In the genomic region with DNA sequence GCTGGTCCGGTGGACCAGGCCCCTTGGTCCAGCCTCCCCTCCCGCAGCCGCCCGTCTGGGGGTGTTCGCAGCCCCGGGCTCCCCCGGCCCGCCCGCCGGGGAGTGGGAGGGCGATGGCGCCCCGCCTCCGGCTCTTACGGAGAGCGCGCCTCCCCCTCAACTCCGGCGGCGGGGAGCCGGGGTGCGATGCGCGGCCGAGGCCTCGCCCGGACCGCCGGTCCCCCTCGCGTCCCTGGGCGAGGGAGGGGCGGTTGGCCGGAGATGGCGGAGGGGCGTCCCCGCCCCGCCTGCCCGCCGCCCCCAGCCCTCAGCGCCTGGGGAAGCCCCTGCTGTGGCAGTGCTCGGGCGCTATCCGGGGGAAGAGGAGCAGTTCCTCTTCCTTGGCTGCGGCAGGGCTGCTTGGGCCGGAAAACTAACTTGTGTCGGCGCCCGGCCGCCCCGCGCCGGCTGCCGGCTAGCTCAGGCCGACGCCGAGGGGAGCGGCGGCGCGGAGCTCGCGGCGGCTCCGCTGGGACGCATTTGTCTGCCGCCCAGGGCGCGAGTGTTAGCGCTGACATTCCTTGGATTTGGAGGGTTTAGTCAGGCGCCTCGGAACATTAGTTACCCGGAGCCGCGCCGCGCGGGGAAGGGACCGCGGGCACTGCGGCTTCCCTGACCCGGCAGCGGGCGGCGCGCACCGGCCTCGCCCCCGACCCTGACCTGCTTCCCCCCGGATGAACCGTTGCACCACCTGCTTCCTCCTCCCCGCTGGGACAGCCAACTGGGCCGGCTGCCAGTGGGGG, we compare ENCODE assay signal across 8 cellular contexts. TPM values are rescaled to one million over a fixed set of nuclear protein-coding genes. Genes with fewer than 3 reads are reported as not detected.
DNase-seq lines count a peak whose midpoint lies in the region; ATAC-seq and TF ChIP-seq lines count a peak whose summit lies in the region.

No MANE protein-coding gene starts in this region.

- intact Hi-C loops in Panc1 (cut with micrococcal nuclease; ENCODE audit: unreplicated experiment), result loop anchor here (5.0 kb wide), 2 partner anchors 48 to 152 kb away; no protein-coding TSS in a partner anchor
- intact Hi-C loops in natural killer cell (cut with micrococcal nuclease), result loop anchor here (1.0 to 5.0 kb wide), 2 partner anchors 163 to 200 kb away; partner anchors contain the start of gene HMGB2
- intact Hi-C loops in stomach (cut with DNase I; ENCODE audit: low total_unique reads), result loop anchor here (10.0 kb wide), 1 partner anchor 145 kb away; no protein-coding TSS in a partner anchor

- H3K4me1 Mint-ChIP-seq in CD4-positive, CD25-positive, alpha-beta regulatory T cell, result peaks cover 33 to 65% (median 56%) of the 10 kb centered on the region in 4 donors
- H3K4me1 Mint-ChIP-seq in natural killer cell, result peaks cover 42 to 54% of the 10 kb centered on the region in 2 donors

- H3K4me1 ChIP-seq in CD4-positive, CD25-positive, alpha-beta regulatory T cell (ENCODE audit: control insufficient read depth, insufficient read depth, low read length, poor library complexity, severe bottlenecking), result peaks cover 26% of the 10 kb centered on the region
- H3K4me1 ChIP-seq in Panc1 (ENCODE audit: control insufficient read depth, insufficient read depth, low read length) (peaks cover 45% of the 10 kb centered on the region), stomach (peaks cover 15 to 59% (median 37%) of the 10 kb centered on the region in 4 donors)

- POLR2A ChIA-PET in Panc1 (lab: Charles Lee), result interaction anchor here (0.6 kb wide), 1 partner anchor 17 kb away, joined by 3 read pairs; no protein-coding TSS in a partner anchor

- DNase-seq in CD4-positive, CD25-positive, alpha-beta regulatory T cell, result peak; percentile 56 to 73 (median 62)
- DNase-seq in GM19240 (ENCODE audit: insufficient read length, low spot score), result peak; percentile 59
- DNase-seq in Panc1 (ENCODE audit: low read depth, low spot score), result no peak
- DNase-seq in activated T-helper 1 cell treated with Interleukin-2 at 50 U/mL for 16 hours (ENCODE audit: low read depth), result peak; percentile 41
- DNase-seq in fibroblast of mammary gland (ENCODE audit: low read depth), result peak; percentile 40
- DNase-seq in natural killer cell, result peak; percentile 55
- peak; percentile 56 for DNase-seq in stomach

- no peak for TF ChIP-seq POLR2A in stomach (IDR thresholded peaks at IDR 0.05)

- H3K9me3 Mint-ChIP-seq in CD4-positive, CD25-positive, alpha-beta regulatory T cell, result no peaks in the 10 kb centered on the region
- no peaks in the 10 kb centered on the region for H3K9me3 Mint-ChIP-seq in natural killer cell

- TF ChIP-seq EP300 in stomach (IDR thresholded peaks at IDR 0.05), result no peak

- H3K4me3 Mint-ChIP-seq in CD4-positive, CD25-positive, alpha-beta regulatory T cell, result peak overlapping the region; percentile 87 to 95 (median 90)
- H3K4me3 Mint-ChIP-seq in natural killer cell, result peak overlapping the region; percentile 92

- H3K27ac Mint-ChIP-seq in CD4-positive, CD25-positive, alpha-beta regulatory T cell, result peak overlapping the region in 1 of 3 donors; percentile 83
- H3K27ac Mint-ChIP-seq in natural killer cell, result peak overlapping the region; percentile 81 to 83

- CTCF ChIA-PET in Panc1 (lab: Charles Lee), result interaction anchor here (0.7 kb wide), 1 partner anchor 287 kb away, joined by 3 read pairs; no protein-coding TSS in a partner anchor

- peak; percentile 61 to 63 for ATAC-seq in CD4-positive, CD25-positive, alpha-beta regulatory T cell (ENCODE audit: low read depth in 2 of 2)
- peak; percentile 66 for ATAC-seq in HG03432 (IDR thresholded peaks at IDR 0.05; ENCODE audit: unreplicated experiment)
- ATAC-seq in Panc1, result peak; percentile 77
- ATAC-seq in natural killer cell, result peak; percentile 63 to 82 (median 70)

- no TSS peak for BruUV-seq in Panc1 (replicated peaks; lab: Mats Ljungman, UMichigan)

- WGBS in stomach, 5 donors, result 0 to 1% (median 0%) methylated on average over 10 to 93 of the region's 93 CpGs

- peak overlapping the region; percentile 75 for H3K4me3 ChIP-seq in CD4-positive, CD25-positive, alpha-beta regulatory T cell (ENCODE audit: low read depth, low read length)
- peak overlapping the region; percentile 75 to 78 for H3K4me3 ChIP-seq in Panc1 (ENCODE audit: low read depth in 2 of 2, low read length in 2 of 2)
- peak overlapping the region; percentile 64 for H3K4me3 ChIP-seq in fibroblast of mammary gland (ENCODE audit: control insufficient read depth, low read depth, low read length)
- H3K4me3 ChIP-seq in stomach, result peak overlapping the region; percentile 80 to 93 (median 86)

- H3K27me3 Mint-ChIP-seq in CD4-positive, CD25-positive, alpha-beta regulatory T cell, result peaks cover 4% of the 10 kb centered on the region
- H3K27me3 Mint-ChIP-seq in natural killer cell (ENCODE audit: low read depth in 2 of 2), result no peaks in the 10 kb centered on the region

- no peaks in the 10 kb centered on the region for H3K9me3 ChIP-seq in CD4-positive, CD25-positive, alpha-beta regulatory T cell (ENCODE audit: control insufficient read depth in 2 of 2, low read length in 2 of 2)
- H3K9me3 ChIP-seq in Panc1 (ENCODE audit: control insufficient read depth, insufficient read depth, low read depth, low read length), result no peaks in the 10 kb centered on the region
- H3K9me3 ChIP-seq in stomach, result no peaks in the 10 kb centered on the region

- peak overlapping the region; percentile 70 for H3K27ac ChIP-seq in CD4-positive, CD25-positive, alpha-beta regulatory T cell (ENCODE audit: insufficient read depth, low read length, poor library complexity, severe bottlenecking)
- peak overlapping the region; percentile 98 for H3K27ac ChIP-seq in Panc1 (ENCODE audit: low read length)
- peak overlapping the region; percentile 91 to 98 (median 97) for H3K27ac ChIP-seq in stomach

- H3K36me3 ChIP-seq in CD4-positive, CD25-positive, alpha-beta regulatory T cell (ENCODE audit: control insufficient read depth, insufficient read depth, low read length), result no peaks in the 10 kb centered on the region
- peaks cover 7% of the 10 kb centered on the region; the same call in 1 of the 2 replicates for H3K36me3 ChIP-seq in Panc1 (ENCODE audit: control insufficient read depth, insufficient read depth, low read length)
- peaks cover 0 to 3% (median 3%) of the 10 kb centered on the region in 4 donors for H3K36me3 ChIP-seq in stomach

- in situ Hi-C loops in Panc1 (cut with HindIII; ENCODE audit: low pct_unique_long_range_greater_than_20kb, low sequenced_read_pairs), result loop anchor here (25.0 kb wide), 1 partner anchor 93 kb away; no protein-coding TSS in a partner anchor

- no peaks in the 10 kb centered on the region for H3K27me3 ChIP-seq in CD4-positive, CD25-positive, alpha-beta regulatory T cell (ENCODE audit: control insufficient read depth, insufficient read depth, low read length)
- H3K27me3 ChIP-seq in Panc1 (ENCODE audit: control insufficient read depth, insufficient read depth, low read length) (no peaks in the 10 kb centered on the region), stomach (no peaks in the 10 kb centered on the region)

- no peaks in the 10 kb centered on the region for H3K36me3 Mint-ChIP-seq in CD4-positive, CD25-positive, alpha-beta regulatory T cell
- no peaks in the 10 kb centered on the region for H3K36me3 Mint-ChIP-seq in natural killer cell

- TF ChIP-seq CTCF in Panc1 (IDR thresholded peaks at IDR 0.05) (no peak), fibroblast of mammary gland (conservative IDR thresholded peaks at IDR 0.05; ENCODE audit: control insufficient read depth, insufficient read depth, low read depth, low read length) (no peak), natural killer cell (IDR thresholded peaks at IDR 0.05) (no peak), stomach (IDR thresholded peaks at IDR 0.05) (no peak)

RNA-seq across cellular contexts. Expression of gene GALNT7, which starts 1.0 kb away (rescaled TPM):
- total RNA-seq in CD4-positive, CD25-positive, alpha-beta regulatory T cell, result 13.8 TPM
- 10 to 100 TPM; 13.0 to 19.5 (median 15.4) TPM for polyA plus RNA-seq in CD4-positive, CD25-positive, alpha-beta regulatory T cell
- total RNA-seq in Panc1 (2021; ENCODE audit: unreplicated experiment) (156 TPM), natural killer cell (10 to 100 TPM; 10.9 to 20.8 (median 15.6) TPM), stomach (10 to 100 TPM; 22.8 to 94.5 (median 64.9) TPM)
- polyA plus RNA-seq in Panc1 (2012; ENCODE audit: insufficient read length), result 83.0 TPM
- polyA plus RNA-seq in stomach, result 10 to 100 TPM; 10.7 to 17.8 (median 15.8) TPM
